In genomic region chr21:36917487-36918158, GRCh38 we compare ENCODE assay signal across 9 cellular contexts. TPM values are rescaled to one million over a fixed set of nuclear protein-coding genes. Genes with fewer than 3 reads are reported as not detected.
A peak's percentile ranks its signal among the peaks of the same experiment; 100 is the strongest.
DNase-seq lines count a peak whose midpoint lies in the region; ATAC-seq and TF ChIP-seq lines count a peak whose summit lies in the region.
"Had no signal": no experiment of that assay in that cellular context is flagged by ENCODE, and none has a peak within 500 bp of the region (broad histone marks: within the 10 kb centered on the region; RNA-seq: fewer than 3 reads in every experiment).

No MANE protein-coding gene starts in this region.

- H3K27me3 ChIP-seq in iPS DF 6.9 (ENCODE audit: control insufficient read depth, insufficient read depth, low read length) (no peaks in the 10 kb centered on the region), tibial artery (no peaks in the 10 kb centered on the region)
- H3K27me3 ChIP-seq: neutrophil had no signal

- no peak overlapping the region for H3K4me3 Mint-ChIP-seq in activated CD4-positive, alpha-beta memory T cell treated with anti-CD3 and anti-CD28 coated beads for 36 hours
- H3K4me3 Mint-ChIP-seq in activated CD4-positive, alpha-beta memory T cell treated with anti-CD3 and anti-CD28 coated beads, Interleukin-2, amount 10 ng/mL, durations not matched to agents 7 days and 5 days = no peak overlapping the region

- peaks cover 20% of the 10 kb centered on the region for H3K4me1 Mint-ChIP-seq in activated CD4-positive, alpha-beta memory T cell treated with anti-CD3 and anti-CD28 coated beads for 36 hours (ENCODE audit: low read depth)
- peaks cover 15% of the 10 kb centered on the region for H3K4me1 Mint-ChIP-seq in activated CD4-positive, alpha-beta memory T cell treated with anti-CD3 and anti-CD28 coated beads, Interleukin-2, amount 10 ng/mL, durations not matched to agents 7 days and 5 days

- H3K9me3 ChIP-seq in iPS DF 6.9 (ENCODE audit: control insufficient read depth, insufficient read depth, low read length) = no peaks in the 10 kb centered on the region
- H3K9me3 ChIP-seq in tibial artery = no peaks in the 10 kb centered on the region
- H3K9me3 ChIP-seq: neutrophil had no signal

- H3K27me3 Mint-ChIP-seq in activated CD4-positive, alpha-beta memory T cell treated with anti-CD3 and anti-CD28 coated beads for 36 hours = no peaks in the 10 kb centered on the region
- no peaks in the 10 kb centered on the region for H3K27me3 Mint-ChIP-seq in activated CD4-positive, alpha-beta memory T cell treated with anti-CD3 and anti-CD28 coated beads, Interleukin-2, amount 10 ng/mL, durations not matched to agents 7 days and 5 days

- CTCF ChIA-PET in activated CD4-positive, alpha-beta memory T cell treated with anti-CD3 and anti-CD28 coated beads for 36 hours (lab: Charles Lee) = interaction anchor here (0.6 to 2.3 kb wide), 16 partner anchors 8 to 287 kb away, joined by 3 to 10 read pairs (median 3); no protein-coding TSS in a partner anchor
- CTCF ChIA-PET in activated CD4-positive, alpha-beta memory T cell treated with anti-CD3 and anti-CD28 coated beads, Interleukin-2, amount 10 ng/mL, durations not matched to agents 7 days and 5 days (lab: Charles Lee) = interaction anchor here (0.8 to 1.9 kb wide), 2 partner anchors 171 to 287 kb away, joined by 3 to 14 read pairs; no protein-coding TSS in a partner anchor

- ATAC-seq in HG02571 (IDR thresholded peaks at IDR 0.05; ENCODE audit: unreplicated experiment) (no peak), GM18868 (IDR thresholded peaks at IDR 0.05; ENCODE audit: unreplicated experiment) (no peak), GM21381 (IDR thresholded peaks at IDR 0.05; ENCODE audit: unreplicated experiment) (no peak)

- H3K36me3 Mint-ChIP-seq in activated CD4-positive, alpha-beta memory T cell treated with anti-CD3 and anti-CD28 coated beads for 36 hours = peaks cover 4% of the 10 kb centered on the region
- H3K36me3 Mint-ChIP-seq in activated CD4-positive, alpha-beta memory T cell treated with anti-CD3 and anti-CD28 coated beads, Interleukin-2, amount 10 ng/mL, durations not matched to agents 7 days and 5 days (ENCODE audit: low read depth) = no peaks in the 10 kb centered on the region

- H3K9me3 Mint-ChIP-seq in activated CD4-positive, alpha-beta memory T cell treated with anti-CD3 and anti-CD28 coated beads for 36 hours = no peaks in the 10 kb centered on the region
- H3K9me3 Mint-ChIP-seq in activated CD4-positive, alpha-beta memory T cell treated with anti-CD3 and anti-CD28 coated beads, Interleukin-2, amount 10 ng/mL, durations not matched to agents 7 days and 5 days = no peaks in the 10 kb centered on the region

- peaks cover 8% of the 10 kb centered on the region; the same call in 1 of the 2 replicates for H3K4me1 ChIP-seq in iPS DF 6.9 (ENCODE audit: control insufficient read depth, insufficient read depth, low read length)
- peaks cover 0 to 2% (median 0%) of the 10 kb centered on the region in 4 donors for H3K4me1 ChIP-seq in tibial artery

- no peak for TF ChIP-seq CTCF in tibial artery (IDR thresholded peaks at IDR 0.05)

- peak; percentile 26 for DNase-seq in activated CD4-positive, alpha-beta memory T cell treated with anti-CD3 and anti-CD28 coated beads for 36 hours
- DNase-seq in activated CD4-positive, alpha-beta memory T cell treated with anti-CD3 and anti-CD28 coated beads, Interleukin-2, amount 10 ng/mL, durations not matched to agents 7 days and 5 days = no peak
- DNase-seq in amniotic epithelial cell (ENCODE audit: low read depth) (peak; percentile 59), iPS DF 6.9 (ENCODE audit: low read depth, low spot score) (peak; percentile 37), tibial artery (no peak)

- H3K36me3 ChIP-seq in iPS DF 6.9 (ENCODE audit: control insufficient read depth, insufficient read depth, low read length) = no peaks in the 10 kb centered on the region
- H3K36me3 ChIP-seq in tibial artery = no peaks in the 10 kb centered on the region
- H3K36me3 ChIP-seq: neutrophil had no signal

- H3K4me3 ChIP-seq in iPS DF 6.9 (ENCODE audit: low read length) = no peak overlapping the region
- no peak overlapping the region for H3K4me3 ChIP-seq in tibial artery

- POLR2A ChIA-PET in activated CD4-positive, alpha-beta memory T cell treated with anti-CD3 and anti-CD28 coated beads for 36 hours (lab: Charles Lee) = no interaction called here
- POLR2A ChIA-PET in activated CD4-positive, alpha-beta memory T cell treated with anti-CD3 and anti-CD28 coated beads, Interleukin-2, amount 10 ng/mL, durations not matched to agents 7 days and 5 days (lab: Charles Lee) = no interaction called here

- WGBS in iPS DF 6.9 (ENCODE audit: insufficient coverage, insufficient read length) = no CpG with 5 or more reads among the region's 8 CpGs

- intact Hi-C loops in activated CD4-positive, alpha-beta memory T cell treated with anti-CD3 and anti-CD28 coated beads for 36 hours (cut with micrococcal nuclease) = no loop called here
- intact Hi-C loops in tibial artery (cut with DNase I; ENCODE audit: low total_unique reads) = no loop called here

- H3K27ac Mint-ChIP-seq in activated CD4-positive, alpha-beta memory T cell treated with anti-CD3 and anti-CD28 coated beads for 36 hours = no peak overlapping the region
- no peak overlapping the region for H3K27ac Mint-ChIP-seq in activated CD4-positive, alpha-beta memory T cell treated with anti-CD3 and anti-CD28 coated beads, Interleukin-2, amount 10 ng/mL, durations not matched to agents 7 days and 5 days

- H3K27ac ChIP-seq in iPS DF 6.9 (ENCODE audit: low read length) = no peak overlapping the region
- H3K27ac ChIP-seq in tibial artery = no peak overlapping the region
- H3K27ac ChIP-seq: neutrophil had no signal

RNA-seq across cellular contexts. Expression of gene HLCS, which starts 48.8 kb away (rescaled TPM):
- total RNA-seq in activated CD4-positive, alpha-beta memory T cell treated with anti-CD3 and anti-CD28 coated beads for 36 hours = 10 to 100 TPM; 12.7 to 17.5 TPM
- 10 to 100 TPM; 13.3 to 13.9 TPM for total RNA-seq in activated CD4-positive, alpha-beta memory T cell treated with anti-CD3 and anti-CD28 coated beads, Interleukin-2, amount 10 ng/mL, durations not matched to agents 7 days and 5 days

Comparison
In these comparisons a context has a peak if more than half of its experiments do, and no peak if none do; other contexts are left out.
1. DNase-seq: peak in activated CD4-positive, alpha-beta memory T cell treated with anti-CD3 and anti-CD28 coated beads for 36 hours (single experiment), amniotic epithelial cell (single experiment) and iPS DF 6.9 (single experiment); none in activated CD4-positive, alpha-beta memory T cell treated with anti-CD3 and anti-CD28 coated beads, Interleukin-2, amount 10 ng/mL, durations not matched to agents 7 days and 5 days (single experiment) and tibial artery (0 of 2).